Comparison of ENCODE assay signal across 11 cellular contexts in the genomic region with DNA sequence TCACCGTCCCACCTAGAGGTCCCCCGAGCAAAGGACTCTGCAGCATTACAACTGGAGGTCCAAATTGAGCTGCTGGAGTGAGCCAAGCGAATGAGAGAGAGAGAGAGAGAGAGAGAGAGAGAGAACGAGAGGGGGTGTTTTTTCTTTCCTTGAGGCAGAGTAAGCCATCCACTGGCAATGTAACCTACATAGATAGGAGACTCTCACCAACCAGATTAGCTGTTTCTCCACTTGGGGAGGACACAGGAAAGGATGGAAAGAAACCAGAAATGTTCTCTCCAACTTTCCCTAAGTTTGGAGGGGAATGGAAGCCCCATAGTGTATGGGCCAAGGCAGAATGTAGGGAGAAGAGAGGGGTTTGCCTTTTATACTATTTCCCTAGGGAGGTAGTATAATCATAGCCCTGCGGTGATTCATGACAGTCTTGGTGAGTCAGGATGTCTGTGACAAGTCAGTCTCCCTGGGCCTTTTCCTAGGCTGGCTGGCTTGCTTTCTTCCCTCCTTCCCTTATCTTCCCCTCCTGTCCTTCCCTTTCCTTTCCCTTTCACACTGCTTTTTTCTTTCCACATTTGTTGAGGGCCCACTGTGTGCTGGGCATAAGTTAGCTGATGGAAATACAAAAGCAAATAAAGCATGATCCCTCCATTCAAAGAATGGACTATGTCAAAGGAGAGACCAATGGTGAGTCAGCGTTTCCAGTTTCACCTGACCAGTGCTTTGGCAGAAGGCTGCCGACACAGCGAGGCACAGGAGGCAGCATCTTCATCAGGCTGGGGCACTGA. TPM values are rescaled to one million over a fixed set of nuclear protein-coding genes. Genes with fewer than 3 reads are reported as not detected.
DNase-seq lines count a peak whose midpoint lies in the region; ATAC-seq and TF ChIP-seq lines count a peak whose summit lies in the region.
"Had no signal": no experiment of that assay in that cellular context is flagged by ENCODE, and none has a peak within 500 bp of the region (broad histone marks: within the 10 kb centered on the region; RNA-seq: fewer than 3 reads in every experiment).

No MANE protein-coding gene starts in this region.

- H3K27ac Mint-ChIP-seq in MCF 10A (ENCODE audit: low read depth, unreplicated experiment) (peak overlapping the region; percentile 78), nephron progenitor cell (no peak overlapping the region)
- H3K27ac Mint-ChIP-seq in activated CD8-positive, alpha-beta T cell treated with anti-CD3 and anti-CD28 coated beads for 36 hours = no peak overlapping the region
- H3K27ac Mint-ChIP-seq: CD14-positive monocyte had no signal

- no peaks in the 10 kb centered on the region for H3K9me3 ChIP-seq in breast epithelium
- no peaks in the 10 kb centered on the region for H3K9me3 ChIP-seq in SK-N-SH
- H3K9me3 ChIP-seq: gastrocnemius medialis, prostate gland had no signal

- no peaks in the 10 kb centered on the region for H3K9me2 ChIP-seq in SK-N-SH

- TF ChIP-seq POLR2A in breast epithelium (IDR thresholded peaks at IDR 0.05) = no peak

- H3K4me3 Mint-ChIP-seq in MCF 10A (ENCODE audit: unreplicated experiment) = peak overlapping the region; percentile 10
- H3K4me3 Mint-ChIP-seq in activated CD8-positive, alpha-beta T cell treated with anti-CD3 and anti-CD28 coated beads for 36 hours = no peak overlapping the region
- H3K4me3 Mint-ChIP-seq in nephron progenitor cell = no peak overlapping the region
- H3K4me3 Mint-ChIP-seq: CD14-positive monocyte had no signal

- H3K9me3 Mint-ChIP-seq in MCF 10A (ENCODE audit: unreplicated experiment) (no peaks in the 10 kb centered on the region), nephron progenitor cell (no peaks in the 10 kb centered on the region)
- no peaks in the 10 kb centered on the region for H3K9me3 Mint-ChIP-seq in activated CD8-positive, alpha-beta T cell treated with anti-CD3 and anti-CD28 coated beads for 36 hours
- H3K9me3 Mint-ChIP-seq: CD14-positive monocyte had no signal

- no TSS peak for BruUV-seq in MCF 10A (replicated peaks; lab: Mats Ljungman, UMichigan)

- no peaks in the 10 kb centered on the region for H3K4me1 ChIP-seq in breast epithelium
- H3K4me1 ChIP-seq in SK-N-SH (ENCODE audit: control insufficient read depth in 1 of 2, insufficient read depth in 2 of 2, low read depth in 1 of 2, low read length in 1 of 2) = peaks cover 0 to 19% of the 10 kb centered on the region in 2 experiments; a peak in 1 of 4 replicates
- H3K4me1 ChIP-seq: gastrocnemius medialis, prostate gland had no signal

- 55% methylated on average over 8 of the region's 8 CpGs for WGBS in SK-N-SH (ENCODE audit: low lambda C conversion rate)

- H3K4me3 ChIP-seq in breast epithelium (no peak overlapping the region), SK-N-SH (ENCODE audit: low read depth in 2 of 2, low read length in 1 of 2) (no peak overlapping the region), fibroblast of pulmonary artery (replicated peaks; ENCODE audit: low read depth, low read length) (no peak overlapping the region)
- H3K4me3 ChIP-seq: gastrocnemius medialis, prostate gland had no signal

- H3K36me3 ChIP-seq in breast epithelium (no peaks in the 10 kb centered on the region), SK-N-SH (replicated peaks in 1 of 2; ENCODE audit: control insufficient read depth in 1 of 2, insufficient read depth in 2 of 2, low read length in 1 of 2) (no peaks in the 10 kb centered on the region)
- H3K36me3 ChIP-seq: gastrocnemius medialis, prostate gland had no signal

- no peak for TF ChIP-seq CTCF in MCF 10A (IDR thresholded peaks at IDR 0.05; ENCODE audit: unreplicated experiment)
- TF ChIP-seq CTCF in breast epithelium (IDR thresholded peaks at IDR 0.05) = no peak
- no peak for TF ChIP-seq CTCF in SK-N-SH (IDR thresholded peaks at IDR 0.05)
- no peak for TF ChIP-seq CTCF in fibroblast of pulmonary artery (IDR thresholded peaks at IDR 0.05; ENCODE audit: low read length, missing control alignments)
- TF ChIP-seq CTCF in activated CD8-positive, alpha-beta T cell treated with anti-CD3 and anti-CD28 coated beads for 36 hours (IDR thresholded peaks at IDR 0.05) = no peak
- TF ChIP-seq CTCF in nephron progenitor cell (IDR thresholded peaks at IDR 0.05) = no peak
- no peak for TF ChIP-seq CTCF in GM20000 (IDR thresholded peaks at IDR 0.05; ENCODE audit: extremely low read depth, missing control alignments)

- peak overlapping the region; percentile 66 for H2AFZ ChIP-seq in SK-N-SH (ENCODE audit: low read depth)

- no peaks in the 10 kb centered on the region for H3K27me3 Mint-ChIP-seq in MCF 10A (ENCODE audit: insufficient read depth, unreplicated experiment)
- H3K27me3 Mint-ChIP-seq in activated CD8-positive, alpha-beta T cell treated with anti-CD3 and anti-CD28 coated beads for 36 hours = no peaks in the 10 kb centered on the region
- H3K27me3 Mint-ChIP-seq in nephron progenitor cell (ENCODE audit: low read depth, poor library complexity) = peaks cover 12% of the 10 kb centered on the region

- CTCF ChIA-PET in MCF 10A (lab: Yijun Ruan, JAX) = interaction anchor here (0.6 to 2.1 kb wide), 6 partner anchors 10 to 159 kb away, joined by 3 to 9 read pairs (median 5); no protein-coding TSS in a partner anchor
- CTCF ChIA-PET in SK-N-SH (lab: Yijun Ruan, JAX) = interaction anchor here (1.4 kb wide), 1 partner anchor 12 kb away, joined by 6 read pairs; no protein-coding TSS in a partner anchor
- CTCF ChIA-PET in activated CD8-positive, alpha-beta T cell treated with anti-CD3 and anti-CD28 coated beads for 36 hours (lab: Charles Lee) = interaction anchor here (0.7 to 0.8 kb wide), 2 partner anchors 10 to 11 kb away, joined by 3 read pairs; no protein-coding TSS in a partner anchor

- intact Hi-C loops in MCF 10A (cut with micrococcal nuclease) (no loop called here), breast epithelium (cut with DNase I; ENCODE audit: low total_unique reads) (no loop called here)
- intact Hi-C loops in activated CD8-positive, alpha-beta T cell treated with anti-CD3 and anti-CD28 coated beads for 36 hours (cut with micrococcal nuclease) = no loop called here

- peaks cover 15% of the 10 kb centered on the region for H3F3A ChIP-seq in SK-N-SH (replicated peaks; ENCODE audit: insufficient read depth)

- POLR2A ChIA-PET in MCF 10A (lab: Yijun Ruan, JAX) = interaction anchor here (0.7 to 9.6 kb wide), 9 partner anchors 10 to 41 kb away, joined by 3 to 73 read pairs (median 8); partner anchors contain the start of genes PRPF38B and STXBP3
- POLR2A ChIA-PET in SK-N-SH (lab: Yijun Ruan, JAX) = no interaction called here
- POLR2A ChIA-PET in activated CD8-positive, alpha-beta T cell treated with anti-CD3 and anti-CD28 coated beads for 36 hours (lab: Charles Lee) = interaction anchor here (1.1 kb wide), 1 partner anchor 11 kb away, joined by 3 read pairs; no protein-coding TSS in a partner anchor

- H3K27me3 ChIP-seq in breast epithelium (no peaks in the 10 kb centered on the region), SK-N-SH (ENCODE audit: insufficient read depth) (no peaks in the 10 kb centered on the region)
- H3K27me3 ChIP-seq: gastrocnemius medialis had no signal

- TF ChIP-seq RAD21 in SK-N-SH (IDR thresholded peaks at IDR 0.05; ENCODE audit: low read length) = no peak

- H3K9ac ChIP-seq in SK-N-SH = peak overlapping the region; percentile 30; the same call in 1 of the 2 replicates

- H3K79me2 ChIP-seq in SK-N-SH (ENCODE audit: insufficient read depth) = no peaks in the 10 kb centered on the region

- peak overlapping the region; percentile 46 for H3K4me2 ChIP-seq in SK-N-SH

- H3K4me1 Mint-ChIP-seq in MCF 10A (ENCODE audit: insufficient read depth, unreplicated experiment) (peaks cover 17% of the 10 kb centered on the region), nephron progenitor cell (peaks cover 6% of the 10 kb centered on the region)
- H3K4me1 Mint-ChIP-seq in activated CD8-positive, alpha-beta T cell treated with anti-CD3 and anti-CD28 coated beads for 36 hours (ENCODE audit: low read depth) = no peaks in the 10 kb centered on the region

- H3K27ac ChIP-seq in breast epithelium (no peak overlapping the region), SK-N-SH (ENCODE audit: low read depth in 2 of 2, low read length in 1 of 2) (peak overlapping the region in 1 of 2 experiments; percentile 84; a peak in 2 of 4 replicates), substantia nigra (ENCODE audit: low read depth, low read length, poor library complexity, severe bottlenecking) (peak overlapping the region; percentile 65)
- H3K27ac ChIP-seq: gastrocnemius medialis, prostate gland had no signal

- no peak for ATAC-seq in activated CD8-positive, alpha-beta T cell treated with anti-CD3 and anti-CD28 coated beads for 36 hours
- ATAC-seq: gastrocnemius medialis had no signal

- DNase-seq in MCF 10A (ENCODE audit: unreplicated experiment) = peak; percentile 88
- DNase-seq in breast epithelium (ENCODE audit: low spot score in 2 of 2) = no peak
- DNase-seq in SK-N-SH = no peak
- peak; percentile 84 for DNase-seq in fibroblast of pulmonary artery (ENCODE audit: low read depth)
- DNase-seq in substantia nigra (lab: John Stamatoyannopoulos, UW) = no peak
- DNase-seq in activated CD8-positive, alpha-beta T cell treated with anti-CD3 and anti-CD28 coated beads for 36 hours = no peak
- no peak for DNase-seq in nephron progenitor cell
- no peak for DNase-seq in GM20000 (ENCODE audit: low spot score)
- DNase-seq: gastrocnemius medialis had no signal

- H3K36me3 Mint-ChIP-seq in MCF 10A (ENCODE audit: insufficient read depth, unreplicated experiment) (peaks cover 4% of the 10 kb centered on the region), nephron progenitor cell (ENCODE audit: low read depth) (no peaks in the 10 kb centered on the region)
- no peaks in the 10 kb centered on the region for H3K36me3 Mint-ChIP-seq in activated CD8-positive, alpha-beta T cell treated with anti-CD3 and anti-CD28 coated beads for 36 hours (ENCODE audit: low read depth)
- H3K36me3 Mint-ChIP-seq: CD14-positive monocyte had no signal

- no peak for TF ChIP-seq EP300 in SK-N-SH (IDR thresholded peaks at IDR 0.05; ENCODE audit: borderline replicate concordance in 1 of 2, low read depth in 1 of 2, low read length in 1 of 2)

- H4K20me1 ChIP-seq in SK-N-SH (ENCODE audit: insufficient read depth) = no peaks in the 10 kb centered on the region

RNA-seq across cellular contexts. Expression of gene FNDC7, which starts 7.1 kb away (rescaled TPM):
- total RNA-seq in MCF 10A (2022) = not detected in 2 replicates
- total RNA-seq in breast epithelium = not detected
- 0.02 TPM in 1 of 2 replicates, not detected in the other for polyA plus RNA-seq in SK-N-SH (2012; rRNA removed)
- not detected in 2 replicates for polyA plus RNA-seq in SK-N-SH (2012; cell fraction: cytosol; rRNA removed)
- polyA plus RNA-seq in SK-N-SH (2012; cell fraction: nucleus; rRNA removed) = 0.07 TPM in 1 of 2 replicates, not detected in the other
- total RNA-seq in activated CD8-positive, alpha-beta T cell treated with anti-CD3 and anti-CD28 coated beads for 36 hours = under 1 TPM in 1 of 2 experiments, not detected in 1; 0.20 TPM
- polyA plus RNA-seq: CD14-positive monocyte had no signal

RNA-seq across cellular contexts. Expression of gene STXBP3, which starts 26.6 kb away (rescaled TPM):
- 47.4 and 58.4 TPM in 2 replicates for total RNA-seq in MCF 10A (2022)
- 100 to 1,000 TPM in 1 of 3 donors, 10 to 100 TPM in 2; 62.6 to 127 (median 79.5) TPM for total RNA-seq in breast epithelium
- polyA plus RNA-seq in SK-N-SH (2012; rRNA removed) = 12.6 and 16.8 TPM in 2 replicates
- 21.6 and 29.9 TPM in 2 replicates for polyA plus RNA-seq in SK-N-SH (2012; cell fraction: cytosol; rRNA removed)
- polyA plus RNA-seq in SK-N-SH (2012; cell fraction: nucleus; rRNA removed) = 5.3 and 14.9 TPM in 2 replicates
- total RNA-seq in activated CD8-positive, alpha-beta T cell treated with anti-CD3 and anti-CD28 coated beads for 36 hours = 10 to 100 TPM; 34.4 to 38.3 TPM

RNA-seq across cellular contexts. Expression of gene PRPF38B, which starts 27.7 kb away (rescaled TPM):
- total RNA-seq in MCF 10A (2022) (65.1 and 65.3 TPM in 2 replicates), breast epithelium (10 to 100 TPM; 26.9 to 40.8 (median 32.8) TPM)
- polyA plus RNA-seq in SK-N-SH (2012; rRNA removed) = 17.5 and 22.3 TPM in 2 replicates
- 11.5 and 14.1 TPM in 2 replicates for polyA plus RNA-seq in SK-N-SH (2012; cell fraction: cytosol; rRNA removed)
- 45.9 and 68.6 TPM in 2 replicates for polyA plus RNA-seq in SK-N-SH (2012; cell fraction: nucleus; rRNA removed)
- total RNA-seq in activated CD8-positive, alpha-beta T cell treated with anti-CD3 and anti-CD28 coated beads for 36 hours = 10 to 100 TPM; 62.5 to 65.3 TPM

RNA-seq across cellular contexts. Expression of gene HENMT1, which starts 59.0 kb away (rescaled TPM):
- total RNA-seq in MCF 10A (2022) = not detected in 2 replicates
- total RNA-seq in breast epithelium = 1 to 10 TPM; 5.2 to 6.9 (median 6.6) TPM
- polyA plus RNA-seq in SK-N-SH (2012; rRNA removed) = 0.03 TPM in 2 replicates
- 0.07 and 0.09 TPM in 2 replicates for polyA plus RNA-seq in SK-N-SH (2012; cell fraction: cytosol; rRNA removed)
- not detected in 2 replicates for polyA plus RNA-seq in SK-N-SH (2012; cell fraction: nucleus; rRNA removed)
- total RNA-seq in activated CD8-positive, alpha-beta T cell treated with anti-CD3 and anti-CD28 coated beads for 36 hours = 10 to 100 TPM; 25.3 to 27.1 TPM

Comparison
In these comparisons a context has a peak if more than half of its experiments do, and no peak if none do; other contexts are left out.
1. DNase-seq: peak in MCF 10A (single experiment) and fibroblast of pulmonary artery (single experiment); none in breast epithelium (0 of 2), SK-N-SH (single experiment), substantia nigra (0 of 49), activated CD8-positive, alpha-beta T cell treated with anti-CD3 and anti-CD28 coated beads for 36 hours (single experiment), nephron progenitor cell (single experiment) and GM20000 (single experiment).